ENCODE assay signal across 8 cellular contexts in the genomic region with DNA sequence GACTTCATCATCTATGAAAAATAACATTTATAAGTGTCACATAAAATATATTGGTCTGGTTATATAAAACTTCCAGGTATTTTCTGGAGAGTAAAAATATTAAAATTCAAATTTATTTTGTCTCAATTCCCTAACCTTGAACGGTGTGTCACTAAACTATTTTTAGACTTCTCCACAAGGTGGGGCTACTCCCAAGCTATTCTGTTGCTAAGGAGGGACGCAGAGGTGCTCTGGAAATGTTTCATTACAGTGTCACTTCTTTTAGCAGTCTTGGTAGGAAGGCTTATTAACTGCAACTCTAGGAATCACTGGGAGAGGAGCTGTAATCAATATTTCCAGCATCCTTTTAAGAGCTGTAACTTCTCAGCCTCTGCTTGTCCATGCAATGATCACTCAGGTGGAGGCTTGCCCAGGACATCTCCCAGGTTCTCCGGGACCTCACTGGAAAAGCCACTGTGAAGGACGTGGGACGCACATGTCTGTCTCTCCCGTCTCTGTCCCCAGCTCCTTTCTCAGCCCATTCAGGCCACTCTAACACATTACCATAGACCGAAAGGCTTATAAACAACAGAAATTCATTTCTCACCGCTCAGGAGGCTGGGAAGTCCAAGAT. TPM values are rescaled to one million over a fixed set of nuclear protein-coding genes. Genes with fewer than 3 reads are reported as not detected.
DNase-seq lines count a peak whose midpoint lies in the region; ATAC-seq, FAIRE-seq and TF ChIP-seq lines count a peak whose summit lies in the region.

No MANE protein-coding gene starts in this region.

- H3K4me2 ChIP-seq in astrocyte (ENCODE audit: low read length), result no peak overlapping the region

- peaks cover 4% of the 10 kb centered on the region for H3K27me3 Mint-ChIP-seq in astrocyte (ENCODE audit: low read depth, unreplicated experiment)

- H3K4me1 Mint-ChIP-seq in astrocyte (ENCODE audit: low read depth, unreplicated experiment), result peaks cover 5% of the 10 kb centered on the region

- TF ChIP-seq CTCF in GM10266 (IDR thresholded peaks at IDR 0.05; ENCODE audit: control insufficient read depth, insufficient read depth, low read depth, missing control alignments), result peak; percentile 14
- TF ChIP-seq CTCF in astrocyte (IDR thresholded peaks at IDR 0.05; ENCODE audit: insufficient read depth, low read depth, low read length), result peak; percentile 64
- peak in 2 of 6 experiments; percentile 15 to 23 for TF ChIP-seq CTCF in Peyer's patch (IDR thresholded peaks at IDR 0.05)

- H3K27me3 ChIP-seq in astrocyte (ENCODE audit: insufficient read depth, low read length), result no peaks in the 10 kb centered on the region
- no peaks in the 10 kb centered on the region for H3K27me3 ChIP-seq in Peyer's patch

- DNase-seq in GM10266 (ENCODE audit: extremely low spot score), result no peak
- peak; percentile 17 for DNase-seq in NCI-H2029 (lab: John Stamatoyannopoulos, UW)
- DNase-seq in astrocyte (ENCODE audit: low read depth), result peak; percentile 45
- no peak for DNase-seq in left lobe of liver (ENCODE audit: low spot score)
- DNase-seq in activated CD4-positive, alpha-beta T cell treated with anti-CD3 and anti-CD28 coated beads, Interleukin-2, amount 50 U/mL, for 48 hours, result no peak
- no peak for DNase-seq in activated CD8-positive, alpha-beta memory T cell treated with anti-CD3 and anti-CD28 coated beads, Interleukin-2, amount 50 U/mL, for 4 hours
- DNase-seq in Peyer's patch, result no peak

- ATAC-seq in left lobe of liver (peak; percentile 83), GM19467 (IDR thresholded peaks at IDR 0.05; ENCODE audit: unreplicated experiment) (no peak)

- FAIRE-seq in astrocyte (lab: Jason Lieb, UNC), result peak; percentile 68

- H3K36me3 Mint-ChIP-seq in astrocyte (ENCODE audit: low read depth, unreplicated experiment), result peaks cover 10% of the 10 kb centered on the region

- H3K4me3 ChIP-seq in astrocyte (ENCODE audit: insufficient read depth, low read depth, low read length) (no peak overlapping the region), Peyer's patch (no peak overlapping the region)

- H3K9ac ChIP-seq in astrocyte (ENCODE audit: low read length), result no peak overlapping the region

- H3K4me1 ChIP-seq in astrocyte (ENCODE audit: insufficient read depth, low read length) (no peaks in the 10 kb centered on the region), Peyer's patch (no peaks in the 10 kb centered on the region)

- H2AFZ ChIP-seq in astrocyte (ENCODE audit: low read depth, low read length), result no peak overlapping the region

- no peaks in the 10 kb centered on the region for H3K79me2 ChIP-seq in astrocyte (ENCODE audit: insufficient read depth, low read length)

- TF ChIP-seq POLR2A in Peyer's patch (IDR thresholded peaks at IDR 0.05), result no peak

- no peak overlapping the region for H3K4me3 Mint-ChIP-seq in astrocyte (ENCODE audit: unreplicated experiment)

- H3K9me3 ChIP-seq in astrocyte (ENCODE audit: insufficient read depth, low read depth, low read length) (no peaks in the 10 kb centered on the region), Peyer's patch (no peaks in the 10 kb centered on the region)

- no peaks in the 10 kb centered on the region for H4K20me1 ChIP-seq in astrocyte (ENCODE audit: insufficient read depth, low read length)

- H3K27ac ChIP-seq in astrocyte (ENCODE audit: low read depth, low read length) (no peak overlapping the region), Peyer's patch (no peak overlapping the region)

- no peaks in the 10 kb centered on the region for H3K36me3 ChIP-seq in astrocyte (ENCODE audit: insufficient read depth, low read length)
- no peaks in the 10 kb centered on the region for H3K36me3 ChIP-seq in Peyer's patch

- H3K27ac Mint-ChIP-seq in astrocyte (ENCODE audit: unreplicated experiment), result no peak overlapping the region

- H3K9me3 Mint-ChIP-seq in astrocyte (ENCODE audit: unreplicated experiment), result peaks cover 3% of the 10 kb centered on the region

RNA-seq across cellular contexts. Expression of a gene that starts 32.5 kb away (rescaled TPM):
- 3.2 and 3.4 TPM in 2 replicates for total RNA-seq in astrocyte
- 3.2 TPM for total RNA-seq in left lobe of liver
- total RNA-seq in Peyer's patch, result 1 to 10 TPM in 1 of 4 donors, under 1 TPM in 3; 0.28 to 3.3 (median 0.44) TPM

Comparison
In these comparisons a context has a peak if more than half of its experiments do, and no peak if none do; other contexts are left out.
1. DNase-seq: peak in NCI-H2029 (single experiment) and astrocyte (single experiment); none in GM10266 (single experiment), left lobe of liver (single experiment), activated CD4-positive, alpha-beta T cell treated with anti-CD3 and anti-CD28 coated beads, Interleukin-2, amount 50 U/mL, for 48 hours (0 of 2), activated CD8-positive, alpha-beta memory T cell treated with anti-CD3 and anti-CD28 coated beads, Interleukin-2, amount 50 U/mL, for 4 hours (single experiment) and Peyer's patch (0 of 3).